Comparison of ENCODE assay signal across 10 cellular contexts in genomic region chr6:99016355-99016754, GRCh38.
A peak's percentile ranks its signal among the peaks of the same experiment; 100 is the strongest.
DNase-seq lines count a peak whose midpoint lies in the region; ATAC-seq, FAIRE-seq and TF ChIP-seq lines count a peak whose summit lies in the region.
"Had no signal": no experiment of that assay in that cellular context is flagged by ENCODE, and none has a peak within 500 bp of the region (broad histone marks: within the 10 kb centered on the region; RNA-seq: fewer than 3 reads in every experiment).

No MANE protein-coding gene starts in this region.

- no peak for TF ChIP-seq EP300 in GM12878 (IDR thresholded peaks at IDR 0.05; ENCODE audit: borderline replicate concordance in 1 of 2, control insufficient read depth in 1 of 2, low read depth in 2 of 2, low read length in 2 of 2)

- SMC1A ChIA-PET in GM12878 (lab: Charles Lee; ENCODE audit: uncharacterized antibody, unreplicated experiment) = interaction anchor here (0.7 kb wide), 1 partner anchor 120 kb away, joined by 3 read pairs; no protein-coding TSS in a partner anchor

- in situ Hi-C loops in GM12878 (cut with MboI) = no loop called here

- H3K4me3 ChIP-seq in GM12878 (no peak overlapping the region), psoas muscle (no peak overlapping the region), left ventricle myocardium inferior (no peak overlapping the region)
- H3K4me3 ChIP-seq: transverse colon had no signal

- ATAC-seq in GM21423 (IDR thresholded peaks at IDR 0.05; ENCODE audit: unreplicated experiment) = peak; percentile 80
- no peak for ATAC-seq in GM12878
- ATAC-seq in psoas muscle = no peak
- no peak for ATAC-seq in HG03565 (IDR thresholded peaks at IDR 0.05; ENCODE audit: unreplicated experiment)

- no peaks in the 10 kb centered on the region for H3K79me2 ChIP-seq in GM12878 (ENCODE audit: control insufficient read depth, insufficient read depth, low read length)

- H2AFZ ChIP-seq in GM12878 (ENCODE audit: control insufficient read depth, low read depth, low read length) = no peak overlapping the region

- no peak overlapping the region for H3K9ac ChIP-seq in GM12878 (ENCODE audit: control insufficient read depth, insufficient read depth, low read length)

- RAD21 ChIA-PET in GM12878 (lab: Charles Lee; ENCODE audit: unreplicated experiment) = no interaction called here

- BruUV-seq in GM12878 (replicated peaks; lab: Mats Ljungman, UMichigan) = no TSS peak

- TF ChIP-seq CTCF in GM12878 (IDR thresholded peaks at IDR 0.05 in 2 of 3, conservative IDR thresholded peaks at IDR 0.05 in 1 of 3; ENCODE audit: control insufficient read depth in 2 of 3, extremely low read depth in 1 of 3, insufficient read depth in 1 of 3, low read depth in 3 of 3, low read length in 3 of 3) = no peak
- no peak for TF ChIP-seq CTCF in psoas muscle (IDR thresholded peaks at IDR 0.05)
- TF ChIP-seq CTCF in left ventricle myocardium inferior (IDR thresholded peaks at IDR 0.05; ENCODE audit: borderline replicate concordance) = no peak

- TF ChIP-seq POLR2A in GM12878 (IDR thresholded peaks at IDR 0.05; ENCODE audit: low read depth, low read length) = no peak

- no peaks in the 10 kb centered on the region for H3K9me3 ChIP-seq in GM12878 (replicated peaks; ENCODE audit: control insufficient read depth, insufficient read depth, low read length)
- no peaks in the 10 kb centered on the region for H3K9me3 ChIP-seq in psoas muscle
- no peaks in the 10 kb centered on the region for H3K9me3 ChIP-seq in left ventricle myocardium inferior (replicated peaks)
- H3K9me3 ChIP-seq: transverse colon had no signal

- FAIRE-seq in GM12878 (lab: Jason Lieb, UNC) (no peak), frontal cortex (lab: Jason Lieb, UNC) (no peak)

- H3K4me2 ChIP-seq in GM12878 (ENCODE audit: control insufficient read depth, insufficient read depth) = no peak overlapping the region

- TF ChIP-seq RAD21 in GM12878 (IDR thresholded peaks at IDR 0.05; ENCODE audit: insufficient read depth, low read depth, low read length) = no peak

- DNase-seq in AG08395 (ENCODE audit: low spot score) (peak; percentile 55), Kasumi-1 (lab: John Stamatoyannopoulos, UW) (peak; percentile 93 to 94), GM12878 (ENCODE audit: low read depth, low spot score) (no peak), psoas muscle (no peak), frontal cortex (ENCODE audit: low spot score in 2 of 2) (no peak), left ventricle myocardium inferior (no peak)
- DNase-seq: NCI-H1436, transverse colon had no signal

- no peaks in the 10 kb centered on the region for H3K27me3 ChIP-seq in GM12878 (replicated peaks in 1 of 2; ENCODE audit: control insufficient read depth in 2 of 2, insufficient read depth in 2 of 2, low read length in 1 of 2)
- no peaks in the 10 kb centered on the region for H3K27me3 ChIP-seq in psoas muscle (ENCODE audit: insufficient read depth in 3 of 3, low read length in 2 of 3)
- no peaks in the 10 kb centered on the region for H3K27me3 ChIP-seq in left ventricle myocardium inferior (ENCODE audit: low read depth)
- H3K27me3 ChIP-seq: transverse colon had no signal

- no peaks in the 10 kb centered on the region for H4K20me1 ChIP-seq in GM12878 (ENCODE audit: control insufficient read depth, insufficient read depth)

- POLR2A ChIA-PET in GM12878 (lab: Charles Lee) = no interaction called here

- H3K36me3 ChIP-seq in GM12878 (ENCODE audit: control insufficient read depth in 2 of 2, insufficient read depth in 2 of 2, low read length in 1 of 2) (no peaks in the 10 kb centered on the region), psoas muscle (ENCODE audit: insufficient read depth in 1 of 2, low read depth in 1 of 2) (no peaks in the 10 kb centered on the region), left ventricle myocardium inferior (no peaks in the 10 kb centered on the region)
- H3K36me3 ChIP-seq: transverse colon had no signal

- intact Hi-C loops in GM12878 (cut with micrococcal nuclease; ENCODE audit: unreplicated experiment) = no loop called here
- intact Hi-C loops in psoas muscle (cut with DNase I) = no loop called here
- intact Hi-C loops in left ventricle myocardium inferior (cut with micrococcal nuclease) = no loop called here

- WGBS in GM12878 (ENCODE audit: insufficient coverage, insufficient replicate concordance, low lambda C conversion rate, missing lambda C conversion rate) = 0% methylated on average over 1 of the region's 1 CpG
- WGBS in psoas muscle, 3 donors = 63 to 87% (median 77%) methylated on average over 1 of the region's 1 CpG

- H3K4me1 ChIP-seq in GM12878 (ENCODE audit: control insufficient read depth, insufficient read depth, low read length) (no peaks in the 10 kb centered on the region), psoas muscle (no peaks in the 10 kb centered on the region), left ventricle myocardium inferior (no peaks in the 10 kb centered on the region)
- H3K4me1 ChIP-seq: transverse colon had no signal

- H3K27ac ChIP-seq in GM12878 (ENCODE audit: control insufficient read depth, insufficient read depth) = no peak overlapping the region
- no peak overlapping the region for H3K27ac ChIP-seq in psoas muscle
- H3K27ac ChIP-seq in left ventricle myocardium inferior (replicated peaks) = no peak overlapping the region
- H3K27ac ChIP-seq: transverse colon had no signal

- CTCF ChIA-PET in GM12878 (lab: Yijun Ruan, JAX) = no interaction called here

TF ChIP-seq in GM12878, 131 proteins besides CTCF, POLR2A, EP300 and RAD21:
- TF ChIP-seq ZNF592 (IDR thresholded peaks at IDR 0.05) = no peak
- no peak for TF ChIP-seq SP1 (IDR thresholded peaks at IDR 0.05; ENCODE audit: low read depth, low read length)
- TF ChIP-seq ATF7 (IDR thresholded peaks at IDR 0.05; ENCODE audit: low read depth) = no peak
- TF ChIP-seq YBX1 (IDR thresholded peaks at IDR 0.05) = no peak
- TF ChIP-seq GATAD2B (conservative IDR thresholded peaks at IDR 0.05; ENCODE audit: low read depth) = no peak
- peak; percentile 32; the same call in 1 of the 2 replicates for TF ChIP-seq RUNX3 (IDR thresholded peaks at IDR 0.05; ENCODE audit: low read length)

Comparison
In these comparisons a context has a peak if more than half of its experiments do, and no peak if none do; other contexts are left out.
1. DNase-seq: peak in AG08395 (single experiment) and Kasumi-1 (2 of 2); none in GM12878 (single experiment), psoas muscle (0 of 2), frontal cortex (0 of 2) and left ventricle myocardium inferior (single experiment).